ENCODE assay signal across 10 cellular contexts in genomic region chr4:689498-690122, GRCh38. TPM values are rescaled to one million over a fixed set of nuclear protein-coding genes. Genes with fewer than 3 reads are reported as not detected.
A peak's percentile ranks its signal among the peaks of the same experiment; 100 is the strongest.
DNase-seq lines count a peak whose midpoint lies in the region; ATAC-seq, FAIRE-seq and TF ChIP-seq lines count a peak whose summit lies in the region.
"Had no signal": no experiment of that assay in that cellular context is flagged by ENCODE, and none has a peak within 500 bp of the region (broad histone marks: within the 10 kb centered on the region; RNA-seq: fewer than 3 reads in every experiment).

No MANE protein-coding gene starts in this region.

- intact Hi-C loops in sigmoid colon (cut with DNase I), result no loop called here

- no peaks in the 10 kb centered on the region for H3K9me3 Mint-ChIP-seq in astrocyte (ENCODE audit: unreplicated experiment)
- H3K9me3 Mint-ChIP-seq: CD4-positive, CD25-positive, alpha-beta regulatory T cell had no signal

- peak overlapping the region; percentile 47 for H2AFZ ChIP-seq in astrocyte (ENCODE audit: low read depth, low read length)

- TF ChIP-seq EP300 in sigmoid colon (IDR thresholded peaks at IDR 0.05), result no peak

- peaks cover 3% of the 10 kb centered on the region for H3K27me3 ChIP-seq in astrocyte (ENCODE audit: insufficient read depth, low read length)
- no peaks in the 10 kb centered on the region for H3K27me3 ChIP-seq in iPS-15b (ENCODE audit: control insufficient read depth, insufficient read depth, low read length)
- H3K27me3 ChIP-seq in sigmoid colon, result peaks cover 0 to 17% (median 9%) of the 10 kb centered on the region in 3 donors

- no peaks in the 10 kb centered on the region for H4K20me1 ChIP-seq in astrocyte (ENCODE audit: insufficient read depth, low read length)

- peak overlapping the region; percentile 76 for H3K4me2 ChIP-seq in astrocyte (ENCODE audit: low read length)

- H3K36me3 Mint-ChIP-seq in astrocyte (ENCODE audit: low read depth, unreplicated experiment), result peaks cover 4% of the 10 kb centered on the region
- H3K36me3 Mint-ChIP-seq: CD4-positive, CD25-positive, alpha-beta regulatory T cell had no signal

- H3K4me1 ChIP-seq in astrocyte (ENCODE audit: insufficient read depth, low read length) (peaks cover 25% of the 10 kb centered on the region), iPS-15b (ENCODE audit: control insufficient read depth, insufficient read depth, low read length) (peaks cover 5% of the 10 kb centered on the region), sigmoid colon (peaks cover 0 to 19% (median 5%) of the 10 kb centered on the region in 4 donors)

- FAIRE-seq in astrocyte (lab: Jason Lieb, UNC), result no peak
- FAIRE-seq: endometrium had no signal

- H3K4me1 Mint-ChIP-seq in astrocyte (ENCODE audit: low read depth, unreplicated experiment), result peaks cover 17% of the 10 kb centered on the region

- no peaks in the 10 kb centered on the region for H3K9me3 ChIP-seq in astrocyte (ENCODE audit: insufficient read depth, low read depth, low read length)
- no peaks in the 10 kb centered on the region for H3K9me3 ChIP-seq in iPS-15b (ENCODE audit: control insufficient read depth, insufficient read depth, low read length)
- no peaks in the 10 kb centered on the region for H3K9me3 ChIP-seq in sigmoid colon

- H3K4me3 ChIP-seq in astrocyte (ENCODE audit: insufficient read depth, low read depth, low read length) (no peak overlapping the region), iPS-15b (ENCODE audit: low read depth, low read length) (peak overlapping the region; percentile 39), sigmoid colon (peak overlapping the region in 3 of 4 donors; percentile 44 to 56 (median 50))

- 60 to 79% methylated on average over 11 of the region's 11 CpGs for WGBS in sigmoid colon, 2 donors

- H3K79me2 ChIP-seq in astrocyte (ENCODE audit: insufficient read depth, low read length), result no peaks in the 10 kb centered on the region

- H3K4me3 Mint-ChIP-seq in astrocyte (ENCODE audit: unreplicated experiment), result no peak overlapping the region

- TF ChIP-seq CTCF in astrocyte (IDR thresholded peaks at IDR 0.05; ENCODE audit: insufficient read depth, low read depth, low read length) (no peak), sigmoid colon (IDR thresholded peaks at IDR 0.05) (no peak)

- H3K27ac ChIP-seq in astrocyte (ENCODE audit: low read depth, low read length) (no peak overlapping the region), sigmoid colon (peak overlapping the region; percentile 68 to 83 (median 71))

- DNase-seq in DMS53 (lab: John Stamatoyannopoulos, UW), result peak; percentile 76
- DNase-seq in astrocyte (ENCODE audit: low read depth), result no peak
- no peak for DNase-seq in sigmoid colon
- no peak for DNase-seq in KG1 (lab: John Stamatoyannopoulos, UW)
- no peak for DNase-seq in GM19238 (ENCODE audit: insufficient read length, low spot score)
- DNase-seq: CD4-positive, CD25-positive, alpha-beta regulatory T cell had no signal

- H3K27ac Mint-ChIP-seq in astrocyte (ENCODE audit: unreplicated experiment), result no peak overlapping the region

- H3K27me3 Mint-ChIP-seq in astrocyte (ENCODE audit: low read depth, unreplicated experiment), result peaks cover 8% of the 10 kb centered on the region
- H3K27me3 Mint-ChIP-seq: CD4-positive, CD25-positive, alpha-beta regulatory T cell had no signal

- H3K9ac ChIP-seq in astrocyte (ENCODE audit: low read length) (peak overlapping the region; percentile 27), iPS-15b (ENCODE audit: low read depth, low read length) (peak overlapping the region; percentile 38)

- ATAC-seq in GM19455 (IDR thresholded peaks at IDR 0.05; ENCODE audit: unreplicated experiment) (no peak), HG02938 (IDR thresholded peaks at IDR 0.05; ENCODE audit: unreplicated experiment) (no peak)

- TF ChIP-seq POLR2A in sigmoid colon (IDR thresholded peaks at IDR 0.05), result no peak

- H3K36me3 ChIP-seq in astrocyte (ENCODE audit: insufficient read depth, low read length) (no peaks in the 10 kb centered on the region), iPS-15b (ENCODE audit: control insufficient read depth, insufficient read depth, low read length) (no peaks in the 10 kb centered on the region), sigmoid colon (no peaks in the 10 kb centered on the region)

RNA-seq across cellular contexts. Expression of gene SLC49A3, which starts 0.7 kb away (rescaled TPM):
- total RNA-seq in astrocyte (6.2 and 9.2 TPM in 2 replicates), sigmoid colon (1 to 10 TPM; 3.9 to 5.0 (median 4.5) TPM)
- 1 to 10 TPM; 2.4 to 6.4 (median 4.6) TPM for polyA plus RNA-seq in sigmoid colon

RNA-seq across cellular contexts. Expression of gene MYL5, which starts 15.3 kb away (rescaled TPM):
- total RNA-seq in astrocyte (17.5 and 21.9 TPM in 2 replicates), sigmoid colon (10 to 100 TPM in 2 of 4 donors, 1 to 10 TPM in 2; 5.7 to 11.7 (median 9.8) TPM)
- polyA plus RNA-seq in sigmoid colon, result 10 to 100 TPM; 19.2 to 29.7 (median 28.7) TPM

RNA-seq across cellular contexts. Expression of gene ATP5ME, which starts 15.5 kb away (rescaled TPM):
- total RNA-seq in astrocyte, result 255 and 263 TPM in 2 replicates
- total RNA-seq in sigmoid colon, result 100 to 1,000 TPM; 104 to 244 (median 194) TPM
- polyA plus RNA-seq in sigmoid colon, result 1,000 to 10,000 TPM in 2 of 3 donors, 100 to 1,000 TPM in 1; 610 to 1,302 (median 1,156) TPM

RNA-seq across cellular contexts. Expression of gene PCGF3, which starts 16.0 kb away (rescaled TPM):
- 61.1 and 65.7 TPM in 2 replicates for total RNA-seq in astrocyte
- 10 to 100 TPM; 26.4 to 60.1 (median 40.2) TPM for total RNA-seq in sigmoid colon
- polyA plus RNA-seq in sigmoid colon, result 10 to 100 TPM; 15.6 to 52.9 (median 24.5) TPM
